In genomic region chr5:79133121-79133656, GRCh38 we compare ENCODE assay signal across 8 cellular contexts. TPM values are rescaled to one million over a fixed set of nuclear protein-coding genes. Genes with fewer than 3 reads are reported as not detected.
DNase-seq lines count a peak whose midpoint lies in the region; ATAC-seq, FAIRE-seq and TF ChIP-seq lines count a peak whose summit lies in the region.

No MANE protein-coding gene starts in this region.

- TF ChIP-seq RAD21 in A549 (conservative IDR thresholded peaks at IDR 0.05 in 1 of 2, IDR thresholded peaks at IDR 0.05 in 1 of 2) = peak; percentile 65 to 74

- no peaks in the 10 kb centered on the region for H3K9me3 ChIP-seq in A549
- H3K9me3 ChIP-seq in mammary epithelial cell (replicated peaks; ENCODE audit: insufficient read depth, low read length) = no peaks in the 10 kb centered on the region
- H3K9me3 ChIP-seq in keratinocyte (ENCODE audit: control insufficient read depth, low read depth, low read length) = no peaks in the 10 kb centered on the region

- H3K4me2 ChIP-seq in A549 (peak overlapping the region; percentile 89), mammary epithelial cell (ENCODE audit: insufficient read depth, low read depth, low read length) (peak overlapping the region; percentile 68), keratinocyte (ENCODE audit: control insufficient read depth, extremely low read depth, insufficient read depth, low read depth, low read length) (peak overlapping the region; percentile 85)

- H3K9me1 ChIP-seq in keratinocyte (ENCODE audit: control insufficient read depth, extremely low read depth, insufficient read depth, low read length) = no peaks in the 10 kb centered on the region

- DNase-seq in A549 (ENCODE audit: low read depth in 1 of 2, low spot score in 1 of 2) (peak in 1 of 2 experiments; percentile 35), GM13977 (ENCODE audit: low spot score) (no peak), NCI-H82 (lab: John Stamatoyannopoulos, UW) (peak; percentile 83), mammary epithelial cell (peak; percentile 13), keratinocyte (ENCODE audit: low read depth, low spot score) (no peak), 8988T (no peak), T-helper 9 cell (no peak)
- DNase-seq in stimulated activated naive CD8-positive, alpha-beta T cell treated with anti-CD3 and anti-CD28 coated beads, Interleukin-15, amount 100 ng/mL, for 72 hours = no peak

- 1% methylated on average over 4 of the region's 4 CpGs for WGBS in A549 (ENCODE audit: missing lambda C conversion rate)
- 0% methylated on average over 4 of the region's 4 CpGs for WGBS in mammary epithelial cell (ENCODE audit: low coverage, missing lambda C conversion rate)

- TF ChIP-seq EP300 in A549 (IDR thresholded peaks at IDR 0.05) = no peak

- H3K27me3 Mint-ChIP-seq in stimulated activated naive CD8-positive, alpha-beta T cell treated with anti-CD3 and anti-CD28 coated beads, Interleukin-15, amount 100 ng/mL, for 72 hours = no peaks in the 10 kb centered on the region

- no peaks in the 10 kb centered on the region for H3K27me3 ChIP-seq in mammary epithelial cell (ENCODE audit: insufficient read depth, low read length)
- H3K27me3 ChIP-seq in keratinocyte (ENCODE audit: control insufficient read depth, extremely low read depth, insufficient read depth, low read length) = no peaks in the 10 kb centered on the region

- H3K79me2 ChIP-seq in mammary epithelial cell (ENCODE audit: insufficient read depth, low read length) (no peaks in the 10 kb centered on the region), keratinocyte (ENCODE audit: control insufficient read depth, insufficient read depth, low read length) (no peaks in the 10 kb centered on the region)

- CTCF ChIA-PET in A549 (lab: Yijun Ruan, JAX) (interaction anchor here (0.6 to 12.7 kb wide), 75 partner anchors 10 to 950 kb away, joined by 3 to 354 read pairs (median 4); partner anchors contain the start of genes ARSB and JMY), mammary epithelial cell (lab: Charles Lee; ENCODE audit: low non-redundant PET) (interaction anchor here (0.6 to 2.8 kb wide), 12 partner anchors 13 to 288 kb away, joined by 3 to 113 read pairs (median 4); no protein-coding TSS in a partner anchor)

- H3K4me3 ChIP-seq in A549 (peak overlapping the region; percentile 33), mammary epithelial cell (replicated peaks in 1 of 3; ENCODE audit: insufficient read depth in 1 of 3, low read depth in 2 of 3, low read length in 3 of 3) (peak overlapping the region; percentile 16 to 23 (median 20)), keratinocyte (ENCODE audit: control insufficient read depth in 2 of 3, extremely low read depth in 1 of 3, insufficient read depth in 2 of 3, low read depth in 1 of 3, low read length in 3 of 3) (peak overlapping the region in 2 of 3 experiments; percentile 47 to 52)

- H3K36me3 ChIP-seq in mammary epithelial cell (ENCODE audit: insufficient read depth, low read length) (no peaks in the 10 kb centered on the region), keratinocyte (ENCODE audit: control insufficient read depth in 2 of 2, extremely low read depth in 1 of 2, insufficient read depth in 2 of 2, low read length in 2 of 2) (no peaks in the 10 kb centered on the region)

- FAIRE-seq in A549 (lab: Jason Lieb, UNC) (no peak), keratinocyte (lab: Jason Lieb, UNC) (no peak)

- H3K27ac ChIP-seq in A549 = peak overlapping the region; percentile 75 to 84
- H3K27ac ChIP-seq in mammary epithelial cell (ENCODE audit: insufficient read depth, low read depth, low read length) = no peak overlapping the region
- H3K27ac ChIP-seq in keratinocyte (ENCODE audit: control insufficient read depth, insufficient read depth, low read length) = peak overlapping the region; percentile 56

- POLR2A ChIA-PET in A549 (lab: Yijun Ruan, JAX) = interaction anchor here (0.7 to 1.6 kb wide), 5 partner anchors 108 to 280 kb away, joined by 3 to 10 read pairs (median 6); partner anchors contain the start of gene ARSB

- dilution Hi-C loops in mammary epithelial cell (cut with HindIII; ENCODE audit: low sequenced_read_pairs) = no loop called here
- dilution Hi-C loops in keratinocyte (cut with MboI; ENCODE audit: extremely low pct_ligation_motif_present, low sequenced_read_pairs) = no loop called here

- in situ Hi-C loops in GM13977 (cut with MboI; ENCODE audit: low pct_unique_long_range_greater_than_20kb, low sequenced_read_pairs, unreplicated experiment) = loop anchor here (10.0 kb wide), 1 partner anchor 342 kb away; no protein-coding TSS in a partner anchor
- in situ Hi-C loops in mammary epithelial cell (cut with MboI; ENCODE audit: low sequenced_read_pairs in 2 of 2) = loop anchor here (5.0 to 10.0 kb wide), 4 partner anchors 102 to 332 kb away; partner anchors contain the start of gene JMY (in 1 of the 2)

- H4K20me1 ChIP-seq in mammary epithelial cell (ENCODE audit: insufficient read depth, low read length) (no peaks in the 10 kb centered on the region), keratinocyte (ENCODE audit: control insufficient read depth, extremely low read depth, insufficient read depth, low read length) (no peaks in the 10 kb centered on the region)

- intact Hi-C loops in mammary epithelial cell (cut with micrococcal nuclease) = loop anchor here (1.0 to 5.0 kb wide), 12 partner anchors 69 to 949 kb away; partner anchors contain the start of genes ARSB and HOMER1

- no peak for TF ChIP-seq POLR2A in A549 (IDR thresholded peaks at IDR 0.05; ENCODE audit: low read length)

- TF ChIP-seq CTCF in A549 (IDR thresholded peaks at IDR 0.05) (peak; percentile 59; the same call in 2 of the 3 replicates), GM13977 (IDR thresholded peaks at IDR 0.05; ENCODE audit: extremely low read depth, insufficient read depth, missing control alignments) (peak; percentile 48), mammary epithelial cell (conservative IDR thresholded peaks at IDR 0.05 in 1 of 2, IDR thresholded peaks at IDR 0.05 in 1 of 2; ENCODE audit: extremely low read depth in 1 of 2, insufficient read depth in 1 of 2, low read depth in 1 of 2, low read length in 2 of 2) (peak; percentile 23 to 43), keratinocyte (optimal IDR thresholded peaks at IDR 0.05 in 1 of 3, IDR thresholded peaks at IDR 0.05 in 1 of 3, conservative IDR thresholded peaks at IDR 0.05 in 1 of 3; ENCODE audit: extremely low read depth in 1 of 3, insufficient read depth in 2 of 3, low read length in 3 of 3) (no peak)

- no peaks in the 10 kb centered on the region for H3K9me3 Mint-ChIP-seq in stimulated activated naive CD8-positive, alpha-beta T cell treated with anti-CD3 and anti-CD28 coated beads, Interleukin-15, amount 100 ng/mL, for 72 hours

- ATAC-seq in A549 = peak; percentile 32 to 72; a peak in 4 of 6 replicates
- no peak for ATAC-seq in stimulated activated naive CD8-positive, alpha-beta T cell treated with anti-CD3 and anti-CD28 coated beads, Interleukin-15, amount 100 ng/mL, for 72 hours

- peak overlapping the region; percentile 74 to 87 for H3K4me3 Mint-ChIP-seq in stimulated activated naive CD8-positive, alpha-beta T cell treated with anti-CD3 and anti-CD28 coated beads, Interleukin-15, amount 100 ng/mL, for 72 hours

- H3K9ac ChIP-seq in mammary epithelial cell (ENCODE audit: insufficient read depth, low read length) (peak overlapping the region; percentile 57), keratinocyte (ENCODE audit: control insufficient read depth, extremely low read depth, insufficient read depth, low read length) (peak overlapping the region; percentile 62)

- H3K4me1 ChIP-seq in A549 = peaks cover 4% of the 10 kb centered on the region; the same call in 2 of the 3 replicates
- H3K4me1 ChIP-seq in mammary epithelial cell (ENCODE audit: insufficient read depth, low read length) = peaks cover 5% of the 10 kb centered on the region
- H3K4me1 ChIP-seq in keratinocyte (ENCODE audit: control insufficient read depth, extremely low read depth, insufficient read depth, low read length) = peaks cover 13% of the 10 kb centered on the region

- H3K27ac Mint-ChIP-seq in stimulated activated naive CD8-positive, alpha-beta T cell treated with anti-CD3 and anti-CD28 coated beads, Interleukin-15, amount 100 ng/mL, for 72 hours = peak overlapping the region; percentile 99 to 100

- BruUV-seq in mammary epithelial cell (replicated peaks; lab: Mats Ljungman, UMichigan) = no TSS peak

- H2AFZ ChIP-seq in mammary epithelial cell (ENCODE audit: low read depth, low read length) (peak overlapping the region; percentile 85), keratinocyte (ENCODE audit: control insufficient read depth, low read length) (peak overlapping the region; percentile 88)

- peaks cover 32% of the 10 kb centered on the region for H3K4me1 Mint-ChIP-seq in stimulated activated naive CD8-positive, alpha-beta T cell treated with anti-CD3 and anti-CD28 coated beads, Interleukin-15, amount 100 ng/mL, for 72 hours

TF ChIP-seq in A549, 52 proteins besides CTCF, POLR2A, EP300 and RAD21:
- TF ChIP-seq SMC3 (IDR thresholded peaks at IDR 0.05) (peak; percentile 72), KDM5A (IDR thresholded peaks at IDR 0.05) (peak; percentile 41; the same call in 1 of the 2 replicates), RCOR1 (IDR thresholded peaks at IDR 0.05; ENCODE audit: low read depth, low read length) (no peak)

RNA-seq across cellular contexts. Expression of gene BHMT, which starts 21.6 kb away (rescaled TPM):
- polyA plus RNA-seq in A549 (2011; rRNA removed) (not detected in 2 replicates), A549 (2017; fragmentation: RNase III; extraction: RNeasy Plus Mini Kit Qiagen cat#74134 plus additional on column Dnase treatment) (not detected in 3 replicates), mammary epithelial cell (not detected), keratinocyte (not detected in 3 replicates)
- polyA plus RNA-seq in A549 (2012; cell fraction: cytosol; rRNA removed) = not detected in 2 replicates
- not detected in 2 replicates for polyA plus RNA-seq in A549 (2012; cell fraction: nucleus; rRNA removed)
- not detected in 2 replicates for polyA minus RNA-seq in A549 (2011; rRNA and poly(A)+ RNA removed)
- total RNA-seq in mammary epithelial cell = not detected
- polyA minus RNA-seq in mammary epithelial cell (not detected), keratinocyte (not detected in 3 replicates)
- not detected for polyA plus RNA-seq in keratinocyte (2011; ENCODE audit: low read depth)
- polyA plus RNA-seq in keratinocyte (2011; cell fraction: cytosol; rRNA removed) = not detected in 2 replicates
- not detected in 2 replicates for polyA plus RNA-seq in keratinocyte (2011; cell fraction: nucleus; rRNA removed)
- 0.32 TPM in 1 of 2 replicates, not detected in the other for polyA plus RNA-seq in keratinocyte (2012; ENCODE audit: low replicate concordance)
- not detected for polyA minus RNA-seq in keratinocyte (2011; cell fraction: cytosol; rRNA and poly(A)+ RNA removed)
- polyA minus RNA-seq in keratinocyte (2011; cell fraction: nucleus; rRNA and poly(A)+ RNA removed) = not detected in 2 replicates

Comparison
In these comparisons a context has a peak if more than half of its experiments do, and no peak if none do; other contexts are left out.
1. DNase-seq: peak in NCI-H82 (single experiment) and mammary epithelial cell (single experiment); none in GM13977 (single experiment), keratinocyte (single experiment), stimulated activated naive CD8-positive, alpha-beta T cell treated with anti-CD3 and anti-CD28 coated beads, Interleukin-15, amount 100 ng/mL, for 72 hours (0 of 2), 8988T (single experiment) and T-helper 9 cell (single experiment).
2. CTCF ChIP-seq: peak in A549 (single experiment), GM13977 (single experiment) and mammary epithelial cell (2 of 2); none in keratinocyte (0 of 3).
3. Peak in every context shown above with its lines, with median percentiles within 50 percentile points of each other: H3K4me2 ChIP-seq and H3K4me3 ChIP-seq.